Comparison of ENCODE assay signal across 31 cellular contexts in genomic region chr7:158345731-158346130, GRCh38.
"Had no signal": no experiment of that assay in that cellular context is flagged by ENCODE, and none has a peak within 500 bp of the region (broad histone marks: within the 10 kb centered on the region; RNA-seq: fewer than 3 reads in every experiment).

No MANE protein-coding gene starts in this region.

- DNase-seq: activated B cell treated with CpG ODN at 0.5 μM for 24 hours; activated CD4-positive, alpha-beta memory T cell treated with anti-CD3 and anti-CD28 coated beads, Interleukin-2, amount 10 ng/mL, durations not matched to agents 7 days and 5 days; activated CD4-positive, alpha-beta T cell treated with anti-CD3 and anti-CD28 coated beads for 48 hours; activated CD4-positive, CD25-positive, alpha-beta regulatory T cell treated with anti-CD3 and anti-CD28 coated beads, Interleukin-2, amount 50 U/mL, for 72 hours; activated naive CD4-positive, alpha-beta T cell treated with anti-CD3 and anti-CD28 coated beads, Interleukin-2, amount 50 U/mL, for 16 hours; activated naive CD8-positive, alpha-beta T cell treated with anti-CD3 and anti-CD28 coated beads for 36 hours; activated T-cell treated with anti-CD3 and anti-CD28 coated beads, Interleukin-2, amount 50 U/mL, for 4 hours; amniotic stem cell; IMR-90; NCI-H1092 treated with DMSO at 0.1 percent for 48 hours; NCI-H1417; NCI-H187; NCI-H2029 treated with DMSO at 0.1 percent for 48 hours; NCI-H2107; NCI-H2171; NCI-H510A; NCI-H526; NCI-H748 treated with DMSO at 0.1 percent for 48 hours; NK-92 treated with Interleukin-12 subunit alpha and Interleukin-12 subunit beta, amount 100 ng/mL, for 24 hours; PC-3; Peyer's patch; RPMI8226; SHP77 treated with DMSO at 0.1 percent for 48 hours; SK-N-SH; T-cell; T-helper 2 cell; T-helper 9 cell had no signal

- H3K27me3 ChIP-seq: ascending aorta, Peyer's patch, SJSA1 had no signal

- H3K36me3 ChIP-seq: ascending aorta, Peyer's patch, SJSA1 had no signal

- H3K27ac ChIP-seq: ascending aorta, Peyer's patch, SJSA1, VCaP had no signal

- H3K9me3 ChIP-seq: ascending aorta, Peyer's patch, SK-N-SH had no signal

- ATAC-seq: activated T-cell treated with anti-CD3 and anti-CD28 coated beads, Interleukin-2, amount 50 U/mL, for 4 hours; K562; PC-3; T-cell had no signal

- H3K4me1 ChIP-seq: ascending aorta, Peyer's patch, SJSA1 had no signal

- H3K4me3 ChIP-seq: ascending aorta, K562, Peyer's patch, SJSA1 had no signal
